In genomic region chr12:22979854-22980253, GRCh38 we compare ENCODE assay signal across 15 cellular contexts.
"Had no signal": no experiment of that assay in that cellular context is flagged by ENCODE, and none has a peak within 500 bp of the region (broad histone marks: within the 10 kb centered on the region; RNA-seq: fewer than 3 reads in every experiment).

No MANE protein-coding gene starts in this region.

- H3K4me3 ChIP-seq: ascending aorta, gastrocnemius medialis, heart left ventricle, left lung, tibial artery had no signal

- H3K9me3 Mint-ChIP-seq: activated naive CD4-positive, alpha-beta T cell treated with anti-CD3 and anti-CD28 coated beads, Interleukin-2, amount 50 U/mL, for 24 hours; memory B cell had no signal

- ATAC-seq: gastrocnemius medialis; heart left ventricle; left lung; naive thymus-derived CD8-positive, alpha-beta T cell; T-helper 17 cell had no signal

- H3K27me3 ChIP-seq: ascending aorta, gastrocnemius medialis, tibial artery had no signal

- H3K36me3 ChIP-seq: ascending aorta, gastrocnemius medialis, heart left ventricle, left lung, tibial artery, WERI-Rb-1 had no signal

- H3K27me3 Mint-ChIP-seq: activated naive CD4-positive, alpha-beta T cell treated with anti-CD3 and anti-CD28 coated beads, Interleukin-2, amount 50 U/mL, for 24 hours had no signal

- H3K4me1 ChIP-seq: ascending aorta, gastrocnemius medialis, heart left ventricle, left lung had no signal

- H3K4me1 Mint-ChIP-seq: activated naive CD4-positive, alpha-beta T cell treated with anti-CD3 and anti-CD28 coated beads, Interleukin-2, amount 50 U/mL, for 24 hours; memory B cell; naive thymus-derived CD8-positive, alpha-beta T cell; T-helper 17 cell had no signal

- DNase-seq: activated CD4-positive, alpha-beta T cell treated with anti-CD3 and anti-CD28 coated beads, Interleukin-2, amount 50 U/mL, for 4 hours; activated gamma-delta T cell; effector CD8-positive, alpha-beta T cell; gastrocnemius medialis; heart left ventricle; left lung; naive thymus-derived CD8-positive, alpha-beta T cell; posterior cingulate gyrus; stimulated activated naive CD4-positive, alpha-beta T cell; T-helper 17 cell; tibial artery; WERI-Rb-1 had no signal

- H3K4me3 Mint-ChIP-seq: activated naive CD4-positive, alpha-beta T cell treated with anti-CD3 and anti-CD28 coated beads, Interleukin-2, amount 50 U/mL, for 24 hours; memory B cell; naive thymus-derived CD8-positive, alpha-beta T cell; T-helper 17 cell had no signal

- H3K9me3 ChIP-seq: ascending aorta, gastrocnemius medialis, heart left ventricle, left lung, tibial artery had no signal

- H3K27ac ChIP-seq: ascending aorta, gastrocnemius medialis, heart left ventricle, left lung, tibial artery, WERI-Rb-1 had no signal

- H3K27ac Mint-ChIP-seq: activated naive CD4-positive, alpha-beta T cell treated with anti-CD3 and anti-CD28 coated beads, Interleukin-2, amount 50 U/mL, for 24 hours; memory B cell; naive thymus-derived CD8-positive, alpha-beta T cell; T-helper 17 cell had no signal

- H3K36me3 Mint-ChIP-seq: activated naive CD4-positive, alpha-beta T cell treated with anti-CD3 and anti-CD28 coated beads, Interleukin-2, amount 50 U/mL, for 24 hours; memory B cell; naive thymus-derived CD8-positive, alpha-beta T cell had no signal
